9 cellular contexts compared by ENCODE assay signal in genomic region chr7:150322833-150323681, GRCh38. TPM values are rescaled to one million over a fixed set of nuclear protein-coding genes. Genes with fewer than 3 reads are reported as not detected.
DNase-seq lines count a peak whose midpoint lies in the region; ATAC-seq, FAIRE-seq and TF ChIP-seq lines count a peak whose summit lies in the region.
"Had no signal": no experiment of that assay in that cellular context is flagged by ENCODE, and none has a peak within 500 bp of the region (broad histone marks: within the 10 kb centered on the region; RNA-seq: fewer than 3 reads in every experiment).

Gene ACTR3C, minus strand, starts transcription at chr7:150323545. Its CDS starts 28,249 bp downstream, at chr7:150295296.
A gene with protein sequence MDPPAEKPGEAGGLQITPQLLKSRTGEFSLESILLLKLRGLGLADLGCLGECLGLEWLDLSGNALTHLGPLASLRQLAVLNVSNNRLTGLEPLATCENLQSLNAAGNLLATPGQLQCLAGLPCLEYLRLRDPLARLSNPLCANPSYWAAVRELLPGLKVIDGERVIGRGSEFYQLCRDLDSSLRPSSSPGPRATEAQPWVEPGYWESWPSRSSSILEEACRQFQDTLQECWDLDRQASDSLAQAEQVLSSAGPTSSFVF (plus strand): TSS chr7:150323355. CDS start chr7:150336862, 13,507 bp downstream.

- intact Hi-C loops in right cardiac atrium (cut with DNase I): no loop called here

- H3K4me1 ChIP-seq in KMS-11 (ENCODE audit: low read depth, poor library complexity, severe bottlenecking) (peaks cover 51% of the 10 kb centered on the region), right cardiac atrium (ENCODE audit: control insufficient read depth, insufficient read depth, low read length) (peaks cover 2% of the 10 kb centered on the region)

- CTCF ChIA-PET in RWPE1 (lab: Yijun Ruan, JAX): interaction anchor here (0.6 kb wide), 1 partner anchor 1494 kb away, joined by 3 read pairs; no protein-coding TSS in a partner anchor

- peak within 1 kb of the TSS; percentile 80 for H3K4me2 ChIP-seq in KMS-11

- no peaks in the 10 kb centered on the region for H3K27me3 ChIP-seq in KMS-11 (ENCODE audit: insufficient read depth, low read depth)
- H3K27me3 ChIP-seq in right cardiac atrium (ENCODE audit: control insufficient read depth, insufficient read depth): no peaks in the 10 kb centered on the region

- ATAC-seq in GM21526 (IDR thresholded peaks at IDR 0.05; ENCODE audit: low FRiP score, unreplicated experiment) (peak; percentile 60), right cardiac atrium (peak; percentile 72 to 79)
- ATAC-seq in activated naive CD4-positive, alpha-beta T cell treated with anti-CD3 and anti-CD28 coated beads, Interleukin-2, amount 50 U/mL, for 72 hours: peak; percentile 37 to 61

- H3K79me2 ChIP-seq in KMS-11 (ENCODE audit: insufficient read depth, low read depth): peaks cover 69% of the 10 kb centered on the region

- H3K36me3 Mint-ChIP-seq in activated naive CD4-positive, alpha-beta T cell treated with anti-CD3 and anti-CD28 coated beads, Interleukin-2, amount 50 U/mL, for 72 hours: peaks cover 33 to 43% of the 10 kb centered on the region in 2 donors

- H3K27ac ChIP-seq in KMS-11: peak within 1 kb of the TSS; percentile 93
- peak within 1 kb of the TSS; percentile 68 for H3K27ac ChIP-seq in RWPE1
- H3K27ac ChIP-seq in right cardiac atrium (ENCODE audit: low read length): no peak within 1 kb of the TSS
- peak within 1 kb of the TSS; percentile 64 to 99 (median 90) for H3K27ac ChIP-seq in skin epidermis

- H3K27ac Mint-ChIP-seq in activated naive CD4-positive, alpha-beta T cell treated with anti-CD3 and anti-CD28 coated beads, Interleukin-2, amount 50 U/mL, for 72 hours: peak within 1 kb of the TSS; percentile 99 to 100

- no peak for FAIRE-seq in D721Med (lab: Jason Lieb, UNC)

- peak within 1 kb of the TSS; percentile 98 for H3K9ac ChIP-seq in KMS-11

- 7% methylated on average over 82 of the region's 82 CpGs for WGBS in right cardiac atrium

- H3K9me3 ChIP-seq in right cardiac atrium (ENCODE audit: control insufficient read depth, low read length): no peaks in the 10 kb centered on the region

- DNase-seq in D721Med (ENCODE audit: insufficient read length, low spot score) (peak; percentile 64), RWPE1 (ENCODE audit: low spot score) (peak; percentile 32), right cardiac atrium (peak in 2 of 3 donors; percentile 80 to 84), KG1 (lab: John Stamatoyannopoulos, UW) (no peak)
- peak; percentile 65 to 79 for DNase-seq in activated naive CD4-positive, alpha-beta T cell treated with anti-CD3 and anti-CD28 coated beads, Interleukin-2, amount 50 U/mL, for 72 hours (ENCODE audit: low spot score in 2 of 2)

- no peaks in the 10 kb centered on the region; the same call in 1 of the 2 replicates for H3K36me3 ChIP-seq in KMS-11 (ENCODE audit: insufficient read depth)

- H3K4me3 ChIP-seq in KMS-11 (IDR thresholded peaks at IDR 0.05; ENCODE audit: insufficient read depth, low read depth, low read length) (no peak within 1 kb of the TSS), right cardiac atrium (ENCODE audit: low read length) (peak within 1 kb of the TSS; percentile 46), skin epidermis (peak within 1 kb of the TSS; percentile 50 to 70 (median 55))

- no peaks in the 10 kb centered on the region for H4K20me1 ChIP-seq in KMS-11 (ENCODE audit: insufficient read depth)

- H2AFZ ChIP-seq in KMS-11 (ENCODE audit: low read depth): peak within 1 kb of the TSS; percentile 76

- no peak for TF ChIP-seq CTCF in D721Med (IDR thresholded peaks at IDR 0.05; ENCODE audit: insufficient read depth, missing control alignments)
- TF ChIP-seq CTCF in KMS-11 (conservative IDR thresholded peaks at IDR 0.05; ENCODE audit: low read depth, low read length): no peak; the same call in 1 of the 2 replicates
- TF ChIP-seq CTCF in RWPE1 (conservative IDR thresholded peaks at IDR 0.05; ENCODE audit: low read depth): 0 out of 2 replicates have a peak, but pooled peaks have one; percentile 34

- H3K9me3 Mint-ChIP-seq in activated naive CD4-positive, alpha-beta T cell treated with anti-CD3 and anti-CD28 coated beads, Interleukin-2, amount 50 U/mL, for 72 hours: no peaks in the 10 kb centered on the region

- POLR2A ChIA-PET in RWPE1 (lab: Yijun Ruan, JAX; ENCODE audit: low non-redundant PET): no interaction called here

RNA-seq across cellular contexts. Expression of gene ACTR3C, which starts in this region (rescaled TPM):
- 1 to 10 TPM; 2.3 to 5.8 TPM for total RNA-seq in activated naive CD4-positive, alpha-beta T cell treated with anti-CD3 and anti-CD28 coated beads, Interleukin-2, amount 50 U/mL, for 72 hours
- total RNA-seq in right cardiac atrium: 1 to 10 TPM; 4.5 to 7.4 (median 5.5) TPM
- 4.2 TPM for polyA plus RNA-seq in right cardiac atrium
- total RNA-seq: M059J had no signal

RNA-seq across cellular contexts. Expression of the second gene that starts in this region (rescaled TPM):
- total RNA-seq in activated naive CD4-positive, alpha-beta T cell treated with anti-CD3 and anti-CD28 coated beads, Interleukin-2, amount 50 U/mL, for 72 hours: 10 to 100 TPM; 10.8 to 22.3 TPM
- 1 to 10 TPM; 5.7 to 8.0 (median 6.2) TPM for total RNA-seq in right cardiac atrium
- 4.4 TPM for polyA plus RNA-seq in right cardiac atrium
- total RNA-seq: M059J had no signal
